In the genomic region with DNA sequence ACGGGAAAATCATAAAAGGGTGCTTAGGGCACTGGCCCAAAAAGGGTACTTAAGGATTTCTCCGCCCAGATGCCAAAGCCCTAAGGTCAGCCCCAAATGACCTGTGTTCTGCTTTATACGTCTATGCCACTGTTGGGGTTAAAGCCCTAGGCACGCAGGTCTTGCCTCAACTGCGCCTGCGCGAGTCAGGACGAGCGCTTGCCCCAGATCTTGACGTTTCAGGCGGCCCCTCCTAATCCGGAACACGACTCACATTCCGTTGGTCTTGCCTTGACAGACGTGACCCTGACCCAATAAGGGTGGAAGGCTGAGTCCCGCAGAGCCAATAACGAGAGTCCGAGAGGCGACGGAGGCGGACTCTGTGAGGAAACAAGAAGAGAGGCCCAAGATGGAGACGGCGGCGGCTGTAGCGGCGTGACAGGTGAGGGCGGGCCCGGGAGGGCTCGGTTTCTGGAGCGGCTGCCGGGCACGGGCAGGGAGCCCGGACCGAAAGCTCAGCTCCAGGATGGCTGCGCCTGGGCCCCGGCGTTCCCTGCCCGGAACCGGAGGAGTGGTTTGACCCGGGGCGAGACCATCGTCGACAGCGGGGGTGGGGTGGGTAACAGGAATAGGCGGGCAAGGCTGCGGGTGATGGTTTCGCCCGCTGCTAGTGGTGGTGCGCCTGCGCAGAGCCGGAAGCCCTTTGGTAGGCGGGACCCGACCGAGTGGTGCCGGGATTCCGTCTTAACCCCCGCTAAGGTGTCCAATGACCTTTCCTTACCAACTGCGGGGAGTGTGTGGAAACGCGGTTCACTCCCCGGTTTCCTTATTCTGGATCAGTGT, we compare ENCODE assay signal across 8 cellular contexts. TPM values are rescaled to one million over a fixed set of nuclear protein-coding genes. Genes with fewer than 3 reads are reported as not detected.
DNase-seq lines count a peak whose midpoint lies in the region; ATAC-seq and TF ChIP-seq lines count a peak whose summit lies in the region.

ARAF (plus strand) TSS at position 375 of the 822 bp plus-strand sequence. CDS start 1,763 bp downstream, outside the sequence.

- H3K9ac ChIP-seq in ES-I3 (ENCODE audit: low read depth, low read length) (peak within 1 kb of the TSS; percentile 67), MM.1S (ENCODE audit: low read length) (peak within 1 kb of the TSS; percentile 95)

- no peaks in the 10 kb centered on the region for H3K27me3 Mint-ChIP-seq in nephron progenitor cell (ENCODE audit: low read depth, poor library complexity)
- H3K27me3 Mint-ChIP-seq in stimulated activated naive CD8-positive, alpha-beta T cell treated with anti-CD3 and anti-CD28 coated beads, Interleukin-15, amount 100 ng/mL, for 72 hours, result no peaks in the 10 kb centered on the region

- TF ChIP-seq CTCF in MM.1S (IDR thresholded peaks at IDR 0.05; ENCODE audit: low read length) (no peak), fibroblast of the aortic adventitia (IDR thresholded peaks at IDR 0.05; ENCODE audit: insufficient read depth, low read length) (no peak), nephron progenitor cell (IDR thresholded peaks at IDR 0.05) (no peak)

- H3K9me3 Mint-ChIP-seq in nephron progenitor cell, result peaks cover 60% of the 10 kb centered on the region
- no peaks in the 10 kb centered on the region for H3K9me3 Mint-ChIP-seq in stimulated activated naive CD8-positive, alpha-beta T cell treated with anti-CD3 and anti-CD28 coated beads, Interleukin-15, amount 100 ng/mL, for 72 hours

- peaks cover 48% of the 10 kb centered on the region for H3K4me1 Mint-ChIP-seq in nephron progenitor cell
- H3K4me1 Mint-ChIP-seq in stimulated activated naive CD8-positive, alpha-beta T cell treated with anti-CD3 and anti-CD28 coated beads, Interleukin-15, amount 100 ng/mL, for 72 hours, result peaks cover 41% of the 10 kb centered on the region

- peak within 1 kb of the TSS; percentile 78 for H3K4me2 ChIP-seq in MM.1S (ENCODE audit: low read depth, low read length)

- H3K4me1 ChIP-seq in ES-I3 (ENCODE audit: insufficient read depth, low read length), result peaks cover 3% of the 10 kb centered on the region; the same call in 1 of the 2 replicates
- peaks cover 14% of the 10 kb centered on the region for H3K4me1 ChIP-seq in HAP-1
- H3K4me1 ChIP-seq in MM.1S (ENCODE audit: low read length), result no peaks in the 10 kb centered on the region

- H3K36me3 ChIP-seq in ES-I3 (ENCODE audit: insufficient read depth, low read length) (peaks cover 8% of the 10 kb centered on the region), HAP-1 (replicated peaks) (peaks cover 32% of the 10 kb centered on the region), MM.1S (replicated peaks; ENCODE audit: insufficient read depth, low read length) (no peaks in the 10 kb centered on the region)

- H3K27me3 ChIP-seq in HAP-1 (ENCODE audit: low read depth) (no peaks in the 10 kb centered on the region), MM.1S (replicated peaks; ENCODE audit: insufficient read depth, low read length) (no peaks in the 10 kb centered on the region)

- H3K27ac ChIP-seq in MM.1S (ENCODE audit: low read length), result peak within 1 kb of the TSS; percentile 88

- H3K9me3 ChIP-seq in ES-I3 (ENCODE audit: control insufficient read depth, insufficient read depth, low read length) (no peaks in the 10 kb centered on the region), HAP-1 (no peaks in the 10 kb centered on the region), MM.1S (replicated peaks; ENCODE audit: insufficient read depth, low read length) (no peaks in the 10 kb centered on the region)

- no peaks in the 10 kb centered on the region for H3K9me2 ChIP-seq in MM.1S (replicated peaks; ENCODE audit: insufficient read depth, low read length)

- no peaks in the 10 kb centered on the region for H3F3A ChIP-seq in MM.1S (ENCODE audit: insufficient read depth, low read length)

- in situ Hi-C loops in HAP-1 (cut with MboI; ENCODE audit: low sequenced_read_pairs), result loop anchor here (5.0 kb wide), 1 partner anchor 86 kb away; no protein-coding TSS in a partner anchor

- peak; percentile 91 for ATAC-seq in stimulated activated naive CD8-positive, alpha-beta T cell treated with anti-CD3 and anti-CD28 coated beads, Interleukin-15, amount 100 ng/mL, for 72 hours

- H2AFZ ChIP-seq in MM.1S (ENCODE audit: low read length), result peak within 1 kb of the TSS; percentile 30; the same call in 1 of the 2 replicates

- DNase-seq in HAP-1 (ENCODE audit: low spot score in 2 of 2) (peak; percentile 98 to 100), MM.1S (peak; percentile 98), SIG-M5 (lab: John Stamatoyannopoulos, UW) (peak; percentile 87), activated gamma-delta T cell (lab: John Stamatoyannopoulos, UW) (peak; percentile 72), fibroblast of the aortic adventitia (ENCODE audit: low read depth) (peak; percentile 99), nephron progenitor cell (peak; percentile 91)
- DNase-seq in stimulated activated naive CD8-positive, alpha-beta T cell treated with anti-CD3 and anti-CD28 coated beads, Interleukin-15, amount 100 ng/mL, for 72 hours, result peak; percentile 92 to 98

- H3K4me3 ChIP-seq in HAP-1 (peak within 1 kb of the TSS; percentile 97), MM.1S (ENCODE audit: low read length) (peak within 1 kb of the TSS; percentile 91), fibroblast of the aortic adventitia (ENCODE audit: low read depth, low read length) (peak within 1 kb of the TSS; percentile 74)

- peaks cover 27% of the 10 kb centered on the region for H3K79me2 ChIP-seq in MM.1S (ENCODE audit: low read length)

- no peaks in the 10 kb centered on the region for H4K20me1 ChIP-seq in MM.1S (ENCODE audit: insufficient read depth, low read length)

- H3K4me3 Mint-ChIP-seq in nephron progenitor cell, result peak within 1 kb of the TSS; percentile 94
- H3K4me3 Mint-ChIP-seq in stimulated activated naive CD8-positive, alpha-beta T cell treated with anti-CD3 and anti-CD28 coated beads, Interleukin-15, amount 100 ng/mL, for 72 hours, result peak within 1 kb of the TSS; percentile 84 to 94

- H3K27ac Mint-ChIP-seq in nephron progenitor cell, result peak within 1 kb of the TSS; percentile 92
- H3K27ac Mint-ChIP-seq in stimulated activated naive CD8-positive, alpha-beta T cell treated with anti-CD3 and anti-CD28 coated beads, Interleukin-15, amount 100 ng/mL, for 72 hours, result peak within 1 kb of the TSS; percentile 96 to 99

- H3K36me3 Mint-ChIP-seq in nephron progenitor cell (ENCODE audit: low read depth), result peaks cover 14% of the 10 kb centered on the region

RNA-seq across cellular contexts. Expression of gene ARAF, which starts in this region (rescaled TPM):
- 9.2 and 20.9 TPM in 2 replicates for total RNA-seq in fibroblast of the aortic adventitia (ENCODE audit: low replicate concordance)

Comparison
In these comparisons a context has a peak if more than half of its experiments do, and no peak if none do; other contexts are left out.
1. Peak in every context shown above with its lines: DNase-seq, ATAC-seq, H3K4me3 ChIP-seq and H3K27ac ChIP-seq.